In the genomic region with DNA sequence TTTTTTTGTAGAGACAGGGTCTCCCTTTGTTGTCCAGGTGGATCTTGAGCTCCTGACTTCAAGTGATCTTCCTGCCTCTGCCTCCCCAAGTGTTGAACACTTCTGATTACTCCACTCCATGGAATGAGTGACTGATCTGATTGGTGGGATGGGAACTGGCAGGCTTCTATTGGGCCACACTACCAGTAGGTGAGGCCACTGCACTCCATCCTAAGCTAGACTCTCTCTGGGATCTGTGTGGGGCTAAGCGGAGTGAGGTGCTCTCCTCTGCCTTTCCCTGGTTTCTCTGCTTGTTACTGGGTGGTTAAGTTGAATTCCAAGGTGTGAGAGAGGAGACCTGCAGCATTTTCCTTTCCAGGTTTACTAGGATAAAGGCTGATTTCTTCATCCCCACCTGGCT, we compare ENCODE assay signal across 39 cellular contexts.
"Had no signal": no experiment of that assay in that cellular context is flagged by ENCODE, and none has a peak within 500 bp of the region (broad histone marks: within the 10 kb centered on the region; RNA-seq: fewer than 3 reads in every experiment).

No MANE protein-coding gene starts in this region.

- DNase-seq: activated effector memory CD4-positive, alpha-beta T cell treated with anti-CD3 and anti-CD28 coated beads, Interleukin-2, amount 50 U/mL, for 16 hours; activated effector memory CD4-positive, alpha-beta T cell treated with Interleukin-2 at 50 U/mL for 16 hours; activated gamma-delta T cell; activated gamma-delta T cell treated with Interleukin-2 at 50 U/mL for 16 hours; activated naive CD4-positive, alpha-beta T cell; activated naive CD4-positive, alpha-beta T cell treated with anti-CD3 and anti-CD28 coated beads for 36 hours; activated naive CD4-positive, alpha-beta T cell treated with anti-CD3 and anti-CD28 coated beads, Interleukin-2, amount 10 ng/mL, durations not matched to agents 7 days and 5 days; activated naive CD4-positive, alpha-beta T cell treated with Interleukin-2 at 50 U/mL for 16 hours; activated naive CD8-positive, alpha-beta T cell treated with anti-CD3 and anti-CD28 coated beads for 36 hours; activated naive CD8-positive, alpha-beta T cell treated with anti-CD3 and anti-CD28 coated beads, Interleukin-2, amount 10 ng/mL, durations not matched to agents 7 days and 5 days; activated naive CD8-positive, alpha-beta T cell treated with anti-CD3 and anti-CD28 coated beads, Interleukin-2, amount 50 U/mL, for 24 hours; activated T-cell treated with anti-CD3 and anti-CD28 coated beads, Interleukin-2, amount 50 U/mL, for 1 hour; activated T-cell treated with anti-CD3 and anti-CD28 coated beads, Interleukin-2, amount 50 U/mL, for 24 hours; activated T-cell treated with anti-CD3 and anti-CD28 coated beads, Interleukin-2, amount 50 U/mL, for 4 hours; activated T-cell treated with anti-CD3 and anti-CD28 coated beads, Interleukin-2, amount 50 U/mL, for 48 hours; activated T-cell treated with anti-CD3 and anti-CD28 coated beads, Interleukin-2, amount 50 U/mL, for 72 hours; adrenal gland; amniotic stem cell; amygdala; anterior cingulate cortex; aorta; body of pancreas; brain microvascular endothelial cell; caudate nucleus; central memory CD4-positive, alpha-beta T cell; cerebellar nuclear complex had no signal

- H3K4me1 Mint-ChIP-seq: activated naive CD4-positive, alpha-beta T cell treated with anti-CD3 and anti-CD28 coated beads, Interleukin-2, amount 10 ng/mL, durations not matched to agents 7 days and 5 days; activated naive CD4-positive, alpha-beta T cell treated with anti-CD3 and anti-CD28 coated beads, Interleukin-2, amount 50 U/mL, for 24 hours; activated naive CD8-positive, alpha-beta T cell treated with anti-CD3 and anti-CD28 coated beads for 36 hours; activated naive CD8-positive, alpha-beta T cell treated with anti-CD3 and anti-CD28 coated beads, Interleukin-2, amount 50 U/mL, for 24 hours; activated T-helper 17 cell treated with anti-CD3 and anti-CD28 coated beads, Interleukin-2, amount 50 U/mL, for 72 hours; brain; central memory CD8-positive, alpha-beta T cell had no signal

- H3K27ac Mint-ChIP-seq: activated naive CD4-positive, alpha-beta T cell treated with anti-CD3 and anti-CD28 coated beads for 36 hours; activated naive CD4-positive, alpha-beta T cell treated with anti-CD3 and anti-CD28 coated beads, Interleukin-2, amount 10 ng/mL, durations not matched to agents 7 days and 5 days; activated naive CD4-positive, alpha-beta T cell treated with anti-CD3 and anti-CD28 coated beads, Interleukin-2, amount 50 U/mL, for 24 hours; activated naive CD4-positive, alpha-beta T cell treated with anti-CD3 and anti-CD28 coated beads, Interleukin-2, amount 50 U/mL, for 72 hours; activated naive CD8-positive, alpha-beta T cell; activated naive CD8-positive, alpha-beta T cell treated with anti-CD3 and anti-CD28 coated beads for 36 hours; activated naive CD8-positive, alpha-beta T cell treated with anti-CD3 and anti-CD28 coated beads, Interleukin-2, amount 10 ng/mL, durations not matched to agents 7 days and 5 days; activated naive CD8-positive, alpha-beta T cell treated with anti-CD3 and anti-CD28 coated beads, Interleukin-2, amount 50 U/mL, for 24 hours; activated T-cell treated with anti-CD3 and anti-CD28 coated beads, Interleukin-2, amount 50 U/mL, for 24 hours; activated T-cell treated with anti-CD3 and anti-CD28 coated beads, Interleukin-2, amount 50 U/mL, for 72 hours; activated T-helper 1 cell treated with anti-CD3 and anti-CD28 coated beads, Interleukin-12 subunit alpha, Interleukin-12 subunit beta, Interleukin-2, Interleukin-4 antibody, amounts not matched to agents 30 ng/mL and 10 ng/mL and 1 ng/mL, durations not matched to agents 14 hours and 24 hours and 36 hours; activated T-helper 17 cell treated with anti-CD3 and anti-CD28 coated beads, Interleukin-2, amount 50 U/mL, for 72 hours; activated T-helper 2 cell treated with anti-CD3 and anti-CD28 coated beads, Interferon-gamma antibody, Interleukin-2, Interleukin-4, amounts not matched to agents 10 μg/mL and 5 μg/mL and 100 μg/mL, durations not matched to agents 14 hours and 24 hours and 36 hours; brain had no signal

- FAIRE-seq: astrocyte, bronchial epithelial cell had no signal

- ATAC-seq: activated naive CD4-positive, alpha-beta T cell treated with anti-CD3 and anti-CD28 coated beads, Interleukin-2, amount 50 U/mL, for 72 hours; activated naive CD8-positive, alpha-beta T cell treated with anti-CD3 and anti-CD28 coated beads, Interleukin-2, amount 50 U/mL, for 24 hours; activated T-cell treated with anti-CD3 and anti-CD28 coated beads, Interleukin-2, amount 50 U/mL, for 4 hours; activated T-cell treated with anti-CD3 and anti-CD28 coated beads, Interleukin-2, amount 50 U/mL, for 72 hours; activated T-helper 17 cell treated with anti-CD3 and anti-CD28 coated beads, Interleukin-2, amount 50 U/mL, for 72 hours; body of pancreas had no signal

- H3K36me3 ChIP-seq: adrenal gland, ascending aorta, brain microvascular endothelial cell, breast epithelium, cardiac muscle cell had no signal

- H3K36me3 Mint-ChIP-seq: activated naive CD4-positive, alpha-beta T cell treated with anti-CD3 and anti-CD28 coated beads, Interleukin-2, amount 10 ng/mL, durations not matched to agents 7 days and 5 days; activated naive CD4-positive, alpha-beta T cell treated with anti-CD3 and anti-CD28 coated beads, Interleukin-2, amount 50 U/mL, for 72 hours had no signal

- H3K4me1 ChIP-seq: adrenal gland, ascending aorta, breast epithelium had no signal

- H3K4me3 ChIP-seq: adrenal gland, ascending aorta, body of pancreas, breast epithelium, cardiac muscle cell had no signal

- H3K9me3 ChIP-seq: adrenal gland, ascending aorta, body of pancreas, breast epithelium had no signal

- H3K27me3 Mint-ChIP-seq: activated naive CD4-positive, alpha-beta T cell treated with anti-CD3 and anti-CD28 coated beads, Interleukin-2, amount 10 ng/mL, durations not matched to agents 7 days and 5 days; activated naive CD4-positive, alpha-beta T cell treated with anti-CD3 and anti-CD28 coated beads, Interleukin-2, amount 50 U/mL, for 24 hours; activated naive CD8-positive, alpha-beta T cell; activated naive CD8-positive, alpha-beta T cell treated with anti-CD3 and anti-CD28 coated beads for 36 hours; activated naive CD8-positive, alpha-beta T cell treated with anti-CD3 and anti-CD28 coated beads, Interleukin-2, amount 10 ng/mL, durations not matched to agents 7 days and 5 days; activated naive CD8-positive, alpha-beta T cell treated with anti-CD3 and anti-CD28 coated beads, Interleukin-2, amount 50 U/mL, for 24 hours; activated T-cell treated with anti-CD3 and anti-CD28 coated beads, Interleukin-2, amount 50 U/mL, for 24 hours; activated T-helper 17 cell treated with anti-CD3 and anti-CD28 coated beads, Interleukin-2, amount 50 U/mL, for 72 hours; brain; central memory CD8-positive, alpha-beta T cell had no signal

- H3K4me3 Mint-ChIP-seq: activated naive CD4-positive, alpha-beta T cell treated with anti-CD3 and anti-CD28 coated beads for 36 hours; activated naive CD4-positive, alpha-beta T cell treated with anti-CD3 and anti-CD28 coated beads, Interleukin-2, amount 10 ng/mL, durations not matched to agents 7 days and 5 days; activated naive CD4-positive, alpha-beta T cell treated with anti-CD3 and anti-CD28 coated beads, Interleukin-2, amount 50 U/mL, for 24 hours; activated naive CD8-positive, alpha-beta T cell; activated naive CD8-positive, alpha-beta T cell treated with anti-CD3 and anti-CD28 coated beads for 36 hours; activated naive CD8-positive, alpha-beta T cell treated with anti-CD3 and anti-CD28 coated beads, Interleukin-2, amount 10 ng/mL, durations not matched to agents 7 days and 5 days; activated naive CD8-positive, alpha-beta T cell treated with anti-CD3 and anti-CD28 coated beads, Interleukin-2, amount 50 U/mL, for 24 hours; activated T-cell treated with anti-CD3 and anti-CD28 coated beads, Interleukin-2, amount 50 U/mL, for 24 hours; activated T-cell treated with anti-CD3 and anti-CD28 coated beads, Interleukin-2, amount 50 U/mL, for 4 hours; activated T-cell treated with anti-CD3 and anti-CD28 coated beads, Interleukin-2, amount 50 U/mL, for 72 hours; activated T-helper 1 cell treated with anti-CD3 and anti-CD28 coated beads, Interleukin-12 subunit alpha, Interleukin-12 subunit beta, Interleukin-2, Interleukin-4 antibody, amounts not matched to agents 30 ng/mL and 10 ng/mL and 1 ng/mL, durations not matched to agents 14 hours and 24 hours and 36 hours; activated T-helper 17 cell treated with anti-CD3 and anti-CD28 coated beads, Interleukin-2, amount 50 U/mL, for 72 hours; brain; central memory CD8-positive, alpha-beta T cell had no signal

- H3K27ac ChIP-seq: adrenal gland, ascending aorta, body of pancreas, brain microvascular endothelial cell, breast epithelium, cardiac muscle cell had no signal

- H3K9me3 Mint-ChIP-seq: activated naive CD4-positive, alpha-beta T cell treated with anti-CD3 and anti-CD28 coated beads for 36 hours; activated naive CD4-positive, alpha-beta T cell treated with anti-CD3 and anti-CD28 coated beads, Interleukin-2, amount 10 ng/mL, durations not matched to agents 7 days and 5 days; activated naive CD4-positive, alpha-beta T cell treated with anti-CD3 and anti-CD28 coated beads, Interleukin-2, amount 50 U/mL, for 24 hours; activated naive CD4-positive, alpha-beta T cell treated with anti-CD3 and anti-CD28 coated beads, Interleukin-2, amount 50 U/mL, for 72 hours; activated naive CD8-positive, alpha-beta T cell treated with anti-CD3 and anti-CD28 coated beads for 36 hours; activated naive CD8-positive, alpha-beta T cell treated with anti-CD3 and anti-CD28 coated beads, Interleukin-2, amount 10 ng/mL, durations not matched to agents 7 days and 5 days; activated naive CD8-positive, alpha-beta T cell treated with anti-CD3 and anti-CD28 coated beads, Interleukin-2, amount 50 U/mL, for 24 hours; activated T-cell treated with anti-CD3 and anti-CD28 coated beads, Interleukin-2, amount 50 U/mL, for 24 hours; activated T-cell treated with anti-CD3 and anti-CD28 coated beads, Interleukin-2, amount 50 U/mL, for 4 hours; activated T-cell treated with anti-CD3 and anti-CD28 coated beads, Interleukin-2, amount 50 U/mL, for 72 hours; activated T-helper 1 cell treated with anti-CD3 and anti-CD28 coated beads, Interleukin-12 subunit alpha, Interleukin-12 subunit beta, Interleukin-2, Interleukin-4 antibody, amounts not matched to agents 30 ng/mL and 10 ng/mL and 1 ng/mL, durations not matched to agents 14 hours and 24 hours and 36 hours; activated T-helper 17 cell treated with anti-CD3 and anti-CD28 coated beads, Interleukin-2, amount 50 U/mL, for 72 hours; activated T-helper 2 cell treated with anti-CD3 and anti-CD28 coated beads, Interferon-gamma antibody, Interleukin-2, Interleukin-4, amounts not matched to agents 10 μg/mL and 5 μg/mL and 100 μg/mL, durations not matched to agents 14 hours and 24 hours and 36 hours; brain; central memory CD8-positive, alpha-beta T cell had no signal

- H3K27me3 ChIP-seq: adrenal gland, ascending aorta, body of pancreas, brain microvascular endothelial cell, breast epithelium, cardiac muscle cell had no signal
